32 cellular contexts compared by ENCODE assay signal in the genomic region with DNA sequence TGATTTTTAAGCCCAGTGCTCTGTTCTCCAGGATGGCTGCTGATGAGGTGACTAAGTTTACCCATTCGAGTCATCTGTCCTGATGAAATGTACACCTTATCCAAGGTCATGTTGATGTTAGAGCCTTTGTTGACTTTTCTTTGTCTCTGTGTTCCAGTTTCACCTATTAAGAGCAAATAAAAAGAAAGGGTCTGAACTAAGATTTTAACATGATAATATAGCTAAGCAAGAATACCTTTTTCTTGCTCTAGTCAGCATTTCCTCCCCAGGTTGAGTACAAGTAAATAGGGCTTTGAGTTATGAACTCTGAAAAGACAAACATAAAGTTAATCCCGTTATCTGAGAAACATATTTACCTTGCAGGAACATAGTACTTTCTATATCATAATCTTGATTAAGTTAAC. TPM values are rescaled to one million over a fixed set of nuclear protein-coding genes. Genes with fewer than 3 reads are reported as not detected.
DNase-seq lines count a peak whose midpoint lies in the region; ATAC-seq, FAIRE-seq and TF ChIP-seq lines count a peak whose summit lies in the region.
"Had no signal": no experiment of that assay in that cellular context is flagged by ENCODE, and none has a peak within 500 bp of the region (broad histone marks: within the 10 kb centered on the region; RNA-seq: fewer than 3 reads in every experiment).

No MANE protein-coding gene starts in this region.

- no TSS peak for BruUV-seq in K562 (replicated peaks; lab: Mats Ljungman, UMichigan)

- TF ChIP-seq EP300 in K562 (IDR thresholded peaks at IDR 0.05; ENCODE audit: low read length): no peak

- no peak for ATAC-seq in K562
- peak; percentile 92 to 96 (median 95) for ATAC-seq in right lobe of liver
- no peak for ATAC-seq in SK-N-SH treated with all-trans-retinoic acid at 6 μM for 48 hours
- ATAC-seq: activated naive CD4-positive, alpha-beta T cell treated with anti-CD3 and anti-CD28 coated beads, Interleukin-2, amount 50 U/mL, for 72 hours; GM12878; left lung; stimulated activated naive CD8-positive, alpha-beta T cell treated with anti-CD3 and anti-CD28 coated beads, Interleukin-15, amount 100 ng/mL, for 72 hours had no signal

- DNase-seq in DMS53 treated with DMSO at 0.1 percent for 48 hours (lab: John Stamatoyannopoulos, UW; ENCODE audit: unreplicated experiment) (peak; percentile 82), LNCaP clone FGC (ENCODE audit: low read depth) (peak; percentile 97), K562 (ENCODE audit: extremely low read depth in 1 of 4, low spot score in 3 of 4) (no peak), right lobe of liver (no peak), NCI-H2029 (lab: John Stamatoyannopoulos, UW) (no peak), esophagus squamous epithelium (lab: John Stamatoyannopoulos, UW) (no peak)
- DNase-seq: activated B cell treated with CpG ODN at 0.5 μM for 24 hours; activated CD4-positive, alpha-beta T cell treated with anti-CD3 and anti-CD28 coated beads, Interleukin-2, amount 50 U/mL, for 48 hours; central memory CD4-positive, alpha-beta T cell; EL; endodermal cell; IMR-90; left lung; MG63; naive B cell; NCI-H1417; NCI-H510A; SHP77; stimulated activated naive CD8-positive, alpha-beta T cell treated with anti-CD3 and anti-CD28 coated beads, Interleukin-15, amount 100 ng/mL, for 72 hours; SW 1271; T1000; uterus had no signal

- H3K27ac ChIP-seq in K562 (ENCODE audit: extremely low read depth, low read depth, low read length): no peak overlapping the region
- H3K27ac ChIP-seq in right lobe of liver: peak overlapping the region; percentile 24 to 75 (median 70)
- no peak overlapping the region for H3K27ac ChIP-seq in esophagus squamous epithelium
- H3K27ac ChIP-seq: ascending aorta, esophagus muscularis mucosa, left lung, skin epidermis, uterus had no signal

- no peaks in the 10 kb centered on the region for H3K27me3 ChIP-seq in K562 (ENCODE audit: control insufficient read depth in 2 of 2, insufficient read depth in 2 of 2, low read length in 2 of 2)
- no peaks in the 10 kb centered on the region for H3K27me3 ChIP-seq in right lobe of liver
- no peaks in the 10 kb centered on the region for H3K27me3 ChIP-seq in esophagus squamous epithelium
- H3K27me3 ChIP-seq: ascending aorta, esophagus muscularis mucosa, left lung, MG63, uterus had no signal

- WGBS in K562 (ENCODE audit: insufficient coverage, low coverage, missing lambda C conversion rate): 87% methylated on average over 2 of the region's 2 CpGs
- 32% methylated on average over 2 of the region's 2 CpGs for WGBS in right lobe of liver (ENCODE audit: insufficient coverage, low coverage, low lambda C conversion rate, missing lambda C conversion rate)
- WGBS in esophagus squamous epithelium, 2 donors: 91 to 97% methylated on average over 2 of the region's 2 CpGs

- H3K36me3 ChIP-seq in K562 (ENCODE audit: control insufficient read depth, insufficient read depth, low read length): peaks cover 77% of the 10 kb centered on the region
- no peaks in the 10 kb centered on the region for H3K36me3 ChIP-seq in right lobe of liver
- H3K36me3 ChIP-seq in esophagus squamous epithelium: peaks cover 0 to 18% (median 0%) of the 10 kb centered on the region in 3 donors
- H3K36me3 ChIP-seq: MG63, uterus had no signal

- intact Hi-C loops in K562 (cut with micrococcal nuclease) (no loop called here), right lobe of liver (cut with DNase I) (no loop called here), esophagus squamous epithelium (cut with DNase I) (no loop called here)

- H3K4me3 ChIP-seq in LNCaP clone FGC (ENCODE audit: low read depth, low read length) (no peak overlapping the region), K562 (no peak overlapping the region), right lobe of liver (no peak overlapping the region), esophagus squamous epithelium (no peak overlapping the region)
- H3K4me3 ChIP-seq: ascending aorta, esophagus muscularis mucosa, GM12878, left lung, MG63, skin epidermis, uterus had no signal

- H3K9ac ChIP-seq in K562 (ENCODE audit: insufficient read depth in 1 of 2, low read depth in 2 of 2, low read length in 2 of 2): no peak overlapping the region

- no peak for TF ChIP-seq RAD21 in K562 (CRISPR knock-in tag; conservative IDR thresholded peaks at IDR 0.05 in 1 of 2, IDR thresholded peaks at IDR 0.05 in 1 of 2)

- no peak overlapping the region for H3K4me2 ChIP-seq in K562 (ENCODE audit: insufficient read depth, low read length)

- no peak for TF ChIP-seq POLR2A in K562 (conservative IDR thresholded peaks at IDR 0.05)
- no peak for TF ChIP-seq POLR2A in right lobe of liver (IDR thresholded peaks at IDR 0.05)
- TF ChIP-seq POLR2A in esophagus squamous epithelium (IDR thresholded peaks at IDR 0.05): no peak

- H4K20me1 ChIP-seq in K562 (replicated peaks; ENCODE audit: control insufficient read depth, insufficient read depth, low read length): no peaks in the 10 kb centered on the region

- POLR2A ChIA-PET in K562 (lab: Yijun Ruan, JAX): interaction anchor here (1.3 to 1.6 kb wide), 2 partner anchors 8 to 10 kb away, joined by 4 to 5 read pairs; no protein-coding TSS in a partner anchor

- in situ Hi-C loops in K562 (cut with MboI): loop anchor here (25.0 kb wide), 1 partner anchor 376 kb away; no protein-coding TSS in a partner anchor

- CTCF ChIA-PET in K562 (lab: Yijun Ruan, JAX; ENCODE audit: low intra/inter-chr PET ratio): no interaction called here

- H3K9me3 ChIP-seq in K562 (replicated peaks; ENCODE audit: control insufficient read depth, insufficient read depth, low read depth, low read length) (no peaks in the 10 kb centered on the region), right lobe of liver (no peaks in the 10 kb centered on the region), esophagus squamous epithelium (no peaks in the 10 kb centered on the region)
- H3K9me3 ChIP-seq: ascending aorta, esophagus muscularis mucosa, left lung, MG63, uterus had no signal

- H3K79me2 ChIP-seq in K562 (ENCODE audit: control insufficient read depth, insufficient read depth, low read length): no peaks in the 10 kb centered on the region; the same call in 2 of the 3 replicates

- TF ChIP-seq CTCF in LNCaP clone FGC (IDR thresholded peaks at IDR 0.05; ENCODE audit: control insufficient read depth, extremely low read depth, insufficient read depth): no peak
- TF ChIP-seq CTCF in K562 (IDR thresholded peaks at IDR 0.05 in 2 of 3, conservative IDR thresholded peaks at IDR 0.05 in 1 of 3; ENCODE audit: insufficient read depth in 2 of 3, low read depth in 1 of 3, low read length in 3 of 3): no peak
- TF ChIP-seq CTCF in right lobe of liver (IDR thresholded peaks at IDR 0.05): no peak
- TF ChIP-seq CTCF in esophagus squamous epithelium (IDR thresholded peaks at IDR 0.05): no peak

- FAIRE-seq in K562 (lab: Jason Lieb, UNC): peak; percentile 23
- FAIRE-seq: D721Med, frontal cortex, GM12878, H1 had no signal

- H2AFZ ChIP-seq in K562 (ENCODE audit: low read depth, low read length): no peak overlapping the region

- no peaks in the 10 kb centered on the region for H3K9me1 ChIP-seq in K562 (ENCODE audit: control insufficient read depth, insufficient read depth, low read length)

- no peaks in the 10 kb centered on the region for H3K4me1 ChIP-seq in K562 (replicated peaks in 1 of 2; ENCODE audit: control insufficient read depth in 2 of 2, insufficient read depth in 2 of 2, low read length in 2 of 2)
- H3K4me1 ChIP-seq in right lobe of liver: peaks cover 0 to 19% (median 6%) of the 10 kb centered on the region in 4 donors
- no peaks in the 10 kb centered on the region for H3K4me1 ChIP-seq in esophagus squamous epithelium
- H3K4me1 ChIP-seq: ascending aorta, esophagus muscularis mucosa, left lung, uterus had no signal

TF ChIP-seq in K562, 482 proteins besides CTCF, POLR2A, EP300 and RAD21:
- no peak for TF ChIP-seq DDX20 (tag; IDR thresholded peaks at IDR 0.05; ENCODE audit: low read depth)
- TF ChIP-seq SAP30 (IDR thresholded peaks at IDR 0.05; ENCODE audit: borderline replicate concordance, insufficient read depth, low read depth, low read length, poor library complexity, severe bottlenecking): no peak
- TF ChIP-seq C11orf30 (IDR thresholded peaks at IDR 0.05; ENCODE audit: low read depth): 0 out of 2 replicates have a peak, but pooled peaks have one; percentile 4
- no peak for TF ChIP-seq ARID1B (IDR thresholded peaks at IDR 0.05)

RNA-seq across cellular contexts. Expression of a gene that starts 52.1 kb away (rescaled TPM):
- not detected in 2 replicates for total RNA-seq in K562 (2011; cell fraction: chromatin; rRNA removed; ENCODE audit: low replicate concordance)
- total RNA-seq in K562 (2011; cell fraction: nucleolus; rRNA removed): not detected in 2 replicates
- not detected in 2 replicates for total RNA-seq in K562 (2011; cell fraction: nucleoplasm; rRNA removed)
- total RNA-seq in K562 (2014; rRNA removed): not detected in 2 replicates
- total RNA-seq in K562 (2014; rRNA removed; fragmentation: Illumina TruSeq; extraction: Trizol): not detected in 2 replicates
- total RNA-seq in K562 (2015; rRNA removed; fragmentation: Illumina TruSeq; extraction: Trizol): not detected in 2 replicates
- not detected in 2 replicates for total RNA-seq in K562 (2021)
- polyA plus RNA-seq in K562 (2011; rRNA removed): not detected in 2 replicates
- not detected in 2 replicates for polyA plus RNA-seq in K562 (2011; cell fraction: cytosol; rRNA removed)
- not detected in 2 replicates for polyA plus RNA-seq in K562 (2011; cell fraction: nucleus; rRNA removed)
- not detected in 2 replicates for polyA plus RNA-seq in K562 (2012)
- polyA plus RNA-seq in K562 (2014; fragmentation: Illumina TruSeq; extraction: Trizol): not detected in 2 replicates
- polyA plus RNA-seq in K562 (2014; fragmentation: Nextera tagmentation; extraction: Ambion mirVana): not detected
- polyA plus RNA-seq in K562 (2014; rRNA removed): not detected in 2 replicates
- not detected in 2 replicates for polyA minus RNA-seq in K562 (2011; rRNA and poly(A)+ RNA removed)
- not detected in 2 replicates for polyA minus RNA-seq in K562 (2011; cell fraction: cytosol; rRNA and poly(A)+ RNA removed)
- polyA minus RNA-seq in K562 (2011; cell fraction: nucleus; rRNA and poly(A)+ RNA removed): not detected in 2 replicates
- 10 to 100 TPM in 1 of 6 experiments, 1 to 10 TPM in 5; 1.1 to 20.9 (median 3.3) TPM for total RNA-seq in right lobe of liver
- not detected for total RNA-seq in esophagus squamous epithelium
- total RNA-seq: activated B cell treated with CpG ODN at 0.5 μM for 24 hours; activated naive CD4-positive, alpha-beta T cell treated with anti-CD3 and anti-CD28 coated beads, Interleukin-2, amount 50 U/mL, for 72 hours; activated T-helper 2 cell treated with anti-CD3 and anti-CD28 coated beads, Interferon-gamma antibody, Interleukin-2, Interleukin-4, amounts not matched to agents 10 μg/mL and 5 μg/mL and 100 μg/mL, durations not matched to agents 14 hours and 24 hours and 36 hours; ascending aorta; endodermal cell; H1; IMR-90 had no signal
- polyA plus RNA-seq: H1 had no signal

Comparison
In these comparisons a context has a peak if more than half of its experiments do, and no peak if none do; other contexts are left out.
1. DNase-seq: peak in DMS53 treated with DMSO at 0.1 percent for 48 hours (single experiment) and LNCaP clone FGC (single experiment); none in K562 (0 of 4), right lobe of liver (0 of 3), NCI-H2029 (single experiment) and esophagus squamous epithelium (single experiment).
2. ATAC-seq: peak in right lobe of liver (4 of 4); none in K562 (single experiment) and SK-N-SH treated with all-trans-retinoic acid at 6 μM for 48 hours (single experiment).
3. H3K27ac ChIP-seq: peak in right lobe of liver (3 of 3); none in K562 (single experiment) and esophagus squamous epithelium (0 of 4).